Comparison of ENCODE assay signal across 18 cellular contexts in genomic region chr4:82005153-82005552, GRCh38.
"Had no signal": no experiment of that assay in that cellular context is flagged by ENCODE, and none has a peak within 500 bp of the region (broad histone marks: within the 10 kb centered on the region; RNA-seq: fewer than 3 reads in every experiment).

No MANE protein-coding gene starts in this region.

- ATAC-seq: activated CD8-positive, alpha-beta T cell treated with anti-CD3 and anti-CD28 coated beads for 36 hours; activated T-cell treated with anti-CD3 and anti-CD28 coated beads, Interleukin-2, amount 50 U/mL, for 72 hours; left ventricle myocardium superior; sciatic nerve; stimulated activated naive CD8-positive, alpha-beta T cell treated with anti-CD3 and anti-CD28 coated beads, Interleukin-15, amount 100 ng/mL, for 72 hours had no signal

- H3K36me3 ChIP-seq: brain microvascular endothelial cell had no signal

- DNase-seq: activated B cell treated with CpG ODN at 0.5 μM for 24 hours; activated CD4-positive, alpha-beta T cell treated with anti-CD3 and anti-CD28 coated beads for 48 hours; activated CD8-positive, alpha-beta T cell treated with anti-CD3 and anti-CD28 coated beads for 36 hours; activated gamma-delta T cell treated with Interleukin-2 at 50 U/mL for 16 hours; activated naive CD8-positive, alpha-beta T cell treated with anti-CD3 and anti-CD28 coated beads, Interleukin-2, amount 10 ng/mL, durations not matched to agents 7 days and 5 days; activated T-cell treated with anti-CD3 and anti-CD28 coated beads, Interleukin-2, amount 50 U/mL, for 72 hours; anterior cingulate cortex; brain microvascular endothelial cell; effector memory CD4-positive, alpha-beta T cell; erythroblast; glutamatergic neuron; hypothalamus; kidney glomerular epithelial cell; left ventricle myocardium superior; mesendoderm; stimulated activated CD4-positive, alpha-beta T cell treated with anti-CD3 and anti-CD28 coated beads, Interleukin-1b, Interleukin-23, amount 100 ng/mL, for 48 hours; stimulated activated naive CD8-positive, alpha-beta T cell treated with anti-CD3 and anti-CD28 coated beads, Interleukin-15, amount 100 ng/mL, for 72 hours had no signal

- H3K27ac ChIP-seq: brain microvascular endothelial cell had no signal

- H3K27me3 ChIP-seq: brain microvascular endothelial cell had no signal
